11 cellular contexts compared by ENCODE assay signal in genomic region chr6:10882253-10882630, GRCh38. TPM values are rescaled to one million over a fixed set of nuclear protein-coding genes. Genes with fewer than 3 reads are reported as not detected.
DNase-seq lines count a peak whose midpoint lies in the region; FAIRE-seq and TF ChIP-seq lines count a peak whose summit lies in the region.
"Not testable (repeated sequence)": the region's sequence is repeated elsewhere in the genome, so short reads cannot be mapped to it uniquely, and the experiment has no call there.
"Had no signal": no experiment of that assay in that cellular context is flagged by ENCODE, and none has a peak within 500 bp of the region (broad histone marks: within the 10 kb centered on the region; RNA-seq: fewer than 3 reads in every experiment).

No MANE protein-coding gene starts in this region.

- POLR2A ChIA-PET in H1 (lab: Charles Lee; ENCODE audit: partially characterized antibody): interaction anchor here (0.5 kb wide), 1 partner anchor 497 kb away, joined by 5 read pairs; no protein-coding TSS in a partner anchor

- H3K4me3 ChIP-seq in H7 (ENCODE audit: insufficient read depth, low read depth, low read length): peak overlapping the region; percentile 35; the same call in 1 of the 2 replicates
- H3K4me3 ChIP-seq in NT2/D1 (ENCODE audit: insufficient read length, low read depth): peak overlapping the region; percentile 55
- peak overlapping the region; percentile 40 to 72 (median 56) for H3K4me3 ChIP-seq in H1 (ENCODE audit: extremely low read depth in 1 of 4, insufficient read depth in 2 of 4, low read depth in 3 of 4, low read length in 4 of 4)
- H3K4me3 ChIP-seq in iPS DF 6.9 (ENCODE audit: low read length): peak overlapping the region; percentile 50; the same call in 1 of the 2 replicates
- peak overlapping the region in 1 of 3 experiments; percentile 13 for H3K4me3 ChIP-seq in keratinocyte (ENCODE audit: control insufficient read depth in 2 of 3, extremely low read depth in 1 of 3, insufficient read depth in 2 of 3, low read depth in 1 of 3, low read length in 3 of 3)
- peak overlapping the region; percentile 20 for H3K4me3 ChIP-seq in smooth muscle cell

- H4K20me1 ChIP-seq in H1 (replicated peaks in 1 of 2; ENCODE audit: control insufficient read depth in 1 of 2, insufficient read depth in 2 of 2, low read length in 2 of 2); keratinocyte (ENCODE audit: control insufficient read depth, extremely low read depth, insufficient read depth, low read length); smooth muscle cell (ENCODE audit: low read depth): not testable (repeated sequence)

- not testable (repeated sequence) for H2BK120ac ChIP-seq in H1 (replicated peaks; ENCODE audit: low read depth, low read length)

- peaks cover 13% of the 10 kb centered on the region; the same call in 1 of the 2 replicates for H3K23me2 ChIP-seq in H1 (ENCODE audit: low read depth, low read length)

- dilution Hi-C loops in keratinocyte (cut with MboI; ENCODE audit: extremely low pct_ligation_motif_present, low sequenced_read_pairs): not testable (repeated sequence)

- H4K8ac ChIP-seq in H1 (ENCODE audit: extremely low read depth, insufficient read depth, low read length): not testable (repeated sequence)

- not testable (repeated sequence) for H2BK20ac ChIP-seq in H1 (ENCODE audit: low read length)

- 16% methylated on average over 14 of the region's 14 CpGs; no CpG with 5 or more reads in 1 of the 2 experiments for WGBS in H1 (ENCODE audit: extremely low coverage in 1 of 2, insufficient coverage in 1 of 2, insufficient read length in 1 of 2, insufficient replicate concordance in 2 of 2, low coverage in 1 of 2, low lambda C conversion rate in 2 of 2, missing lambda C conversion rate in 1 of 2), 2 experiments
- WGBS in iPS DF 6.9 (ENCODE audit: insufficient coverage, insufficient read length): no CpG with 5 or more reads among the region's 14 CpGs
- WGBS in smooth muscle cell (ENCODE audit: low lambda C conversion rate): 17% methylated on average over 14 of the region's 14 CpGs

- peaks cover 99% of the 10 kb centered on the region for H3K27me3 Mint-ChIP-seq in nephron progenitor cell (ENCODE audit: low read depth, poor library complexity)

- not testable (repeated sequence) for H3K27ac ChIP-seq in H1 (ENCODE audit: low read depth, low read length); iPS DF 6.9 (ENCODE audit: low read length); keratinocyte (ENCODE audit: control insufficient read depth, insufficient read depth, low read length); smooth muscle cell (ENCODE audit: low read depth)

- not testable (repeated sequence) for H3K79me2 ChIP-seq in H1 (ENCODE audit: control insufficient read depth in 1 of 2, insufficient read depth in 2 of 2, low read length in 2 of 2); keratinocyte (ENCODE audit: control insufficient read depth, insufficient read depth, low read length); smooth muscle cell (ENCODE audit: low read depth)

- not testable (repeated sequence) for TF ChIP-seq RAD21 in H1 (IDR thresholded peaks at IDR 0.05 in 1 of 2, conservative IDR thresholded peaks at IDR 0.05 in 1 of 2; ENCODE audit: low read depth in 2 of 2, low read length in 2 of 2)

- H2BK5ac ChIP-seq in H1 (ENCODE audit: low read depth, low read length): not testable (repeated sequence)

- CTCF ChIA-PET in H1 (lab: Charles Lee; ENCODE audit: partially characterized antibody): interaction anchor here (0.6 to 1.0 kb wide), 3 partner anchors 36 to 424 kb away, joined by 3 to 5 read pairs (median 3); no protein-coding TSS in a partner anchor

- H3K9me1 ChIP-seq in keratinocyte (ENCODE audit: control insufficient read depth, extremely low read depth, insufficient read depth, low read length): not testable (repeated sequence)

- not testable (repeated sequence) for H3K36me3 Mint-ChIP-seq in nephron progenitor cell (ENCODE audit: low read depth)

- H3K4me1 Mint-ChIP-seq in nephron progenitor cell: not testable (repeated sequence)

- not testable (repeated sequence) for H3K79me1 ChIP-seq in H1 (ENCODE audit: low read depth, low read length)

- H2AK5ac ChIP-seq in H1 (ENCODE audit: low read depth, low read length): not testable (repeated sequence)

- H3K4me1 ChIP-seq in NT2/D1 (ENCODE audit: insufficient read depth, insufficient read length); H1 (replicated peaks in 1 of 4; ENCODE audit: control insufficient read depth in 3 of 4, insufficient read depth in 4 of 4, low read length in 3 of 4); iPS DF 6.9 (ENCODE audit: control insufficient read depth, insufficient read depth, low read length); keratinocyte (ENCODE audit: control insufficient read depth, extremely low read depth, insufficient read depth, low read length): not testable (repeated sequence)
- peaks cover 13% of the 10 kb centered on the region for H3K4me1 ChIP-seq in smooth muscle cell (ENCODE audit: low read depth)

- not testable (repeated sequence) for H3K23ac ChIP-seq in H1 (ENCODE audit: insufficient read length)

- H3K4me2 ChIP-seq in H1 (ENCODE audit: insufficient read depth in 1 of 2, low read depth in 2 of 2, low read length in 2 of 2) (peak overlapping the region; percentile 80 to 98), keratinocyte (ENCODE audit: control insufficient read depth, extremely low read depth, insufficient read depth, low read depth, low read length) (peak overlapping the region; percentile 42), smooth muscle cell (peak overlapping the region; percentile 78)

- not testable (repeated sequence) for H3K56ac ChIP-seq in H1 (replicated peaks; ENCODE audit: insufficient read length, low read depth, low read length)

- not testable (repeated sequence) for H3K9me3 ChIP-seq in NT2/D1 (ENCODE audit: insufficient read depth, low read length); H1 (ENCODE audit: insufficient read depth in 2 of 2, low read depth in 1 of 2, low read length in 1 of 2); iPS DF 6.9 (ENCODE audit: control insufficient read depth, insufficient read depth, low read length); keratinocyte (ENCODE audit: control insufficient read depth, low read depth, low read length); smooth muscle cell (replicated peaks; ENCODE audit: low read depth)

- FAIRE-seq in H1 (lab: Jason Lieb, UNC); keratinocyte (lab: Jason Lieb, UNC): not testable (repeated sequence)

- not testable (repeated sequence) for DNase-seq in H7; NT2/D1 (ENCODE audit: low read depth, low spot score); H1 (ENCODE audit: low read depth in 1 of 2, low spot score in 2 of 2); iPS DF 6.9 (ENCODE audit: low read depth, low spot score); keratinocyte (ENCODE audit: low read depth, low spot score); nephron progenitor cell; smooth muscle cell (lab: John Stamatoyannopoulos, UW; ENCODE audit: unreplicated experiment)

- not testable (repeated sequence) for H2BK12ac ChIP-seq in H1 (ENCODE audit: low read depth, low read length)

- H3K27me3 ChIP-seq in H7 (ENCODE audit: control insufficient read depth, insufficient read depth, low read length) (peaks cover 67% of the 10 kb centered on the region), NT2/D1 (ENCODE audit: insufficient read depth, insufficient read length) (peaks cover 75% of the 10 kb centered on the region), H1 (replicated peaks in 1 of 4; ENCODE audit: control insufficient read depth in 3 of 4, extremely low read depth in 1 of 4, insufficient read depth in 3 of 4, low read length in 3 of 4) (peaks cover 21 to 60% (median 52%) of the 10 kb centered on the region in 4 experiments), iPS DF 6.9 (ENCODE audit: control insufficient read depth, insufficient read depth, low read length) (peaks cover 40% of the 10 kb centered on the region; the same call in 1 of the 2 replicates), keratinocyte (ENCODE audit: control insufficient read depth, extremely low read depth, insufficient read depth, low read length) (peaks cover 33% of the 10 kb centered on the region), smooth muscle cell (ENCODE audit: low read depth) (peaks cover 92% of the 10 kb centered on the region)

- H3K18ac ChIP-seq in H1 (ENCODE audit: extremely low read depth, low read length): peak overlapping the region; percentile 80; the same call in 1 of the 2 replicates

- H4K5ac ChIP-seq in H1 (ENCODE audit: insufficient read length, low read depth, low read length): not testable (repeated sequence)

- not testable (repeated sequence) for TF ChIP-seq POLR2A in H1 (IDR thresholded peaks at IDR 0.05; ENCODE audit: control extremely low read depth in 1 of 2, low read depth in 2 of 2, low read length in 2 of 2)

- H2BK15ac ChIP-seq in H1 (ENCODE audit: low read length): not testable (repeated sequence)

- H4K91ac ChIP-seq in H1 (replicated peaks; ENCODE audit: insufficient read length, low read length): not testable (repeated sequence)

- not testable (repeated sequence) for H2AFZ ChIP-seq in H1 (ENCODE audit: low read length); keratinocyte (ENCODE audit: control insufficient read depth, low read length); smooth muscle cell (ENCODE audit: low read depth)

- H3K9me3 Mint-ChIP-seq in nephron progenitor cell: peaks cover 12% of the 10 kb centered on the region

- not testable (repeated sequence) for H3K4ac ChIP-seq in H1 (replicated peaks; ENCODE audit: insufficient read length, low read depth, low read length)

- not testable (repeated sequence) for H3K27ac Mint-ChIP-seq in nephron progenitor cell

- H3K4me3 Mint-ChIP-seq in nephron progenitor cell: peak overlapping the region; percentile 54

- H3K36me3 ChIP-seq in H7 (replicated peaks; ENCODE audit: control insufficient read depth, insufficient read depth, low read length); NT2/D1 (ENCODE audit: insufficient read depth, insufficient read length, low read length); H1 (ENCODE audit: control insufficient read depth in 2 of 4, insufficient read depth in 4 of 4, low read length in 3 of 4); iPS DF 6.9 (ENCODE audit: control insufficient read depth, insufficient read depth, low read length); keratinocyte (ENCODE audit: control insufficient read depth in 2 of 2, extremely low read depth in 1 of 2, insufficient read depth in 2 of 2, low read length in 2 of 2); smooth muscle cell (ENCODE audit: low read depth): not testable (repeated sequence)

- not testable (repeated sequence) for TF ChIP-seq EP300 in H1 (IDR thresholded peaks at IDR 0.05; ENCODE audit: borderline replicate concordance in 1 of 2, low read depth in 2 of 2, low read length in 2 of 2)

- not testable (repeated sequence) for H3F3A ChIP-seq in smooth muscle cell (ENCODE audit: low read depth)

- not testable (repeated sequence) for H3K14ac ChIP-seq in H1 (ENCODE audit: insufficient read length)

- H3K9ac ChIP-seq in NT2/D1 (ENCODE audit: insufficient read length, low read depth): peak overlapping the region; percentile 50
- H3K9ac ChIP-seq in H1 (replicated peaks in 1 of 4; ENCODE audit: extremely low read depth in 1 of 4, low read depth in 3 of 4, low read length in 3 of 4); keratinocyte (ENCODE audit: control insufficient read depth, extremely low read depth, insufficient read depth, low read length); smooth muscle cell (ENCODE audit: low read depth): not testable (repeated sequence)

- TF ChIP-seq CTCF in H1 (IDR thresholded peaks at IDR 0.05; ENCODE audit: control extremely low read depth in 1 of 3, insufficient read depth in 1 of 3, low read depth in 1 of 3, low read length in 3 of 3); keratinocyte (optimal IDR thresholded peaks at IDR 0.05 in 1 of 3, IDR thresholded peaks at IDR 0.05 in 1 of 3, conservative IDR thresholded peaks at IDR 0.05 in 1 of 3; ENCODE audit: extremely low read depth in 1 of 3, insufficient read depth in 2 of 3, low read length in 3 of 3); nephron progenitor cell (IDR thresholded peaks at IDR 0.05); smooth muscle cell (IDR thresholded peaks at IDR 0.05; ENCODE audit: borderline replicate concordance, insufficient read depth, poor library complexity, severe bottlenecking): not testable (repeated sequence)

RNA-seq across cellular contexts. Expression of gene GCM2, which starts 0.4 kb away (rescaled TPM):
- not detected in 2 replicates for total RNA-seq in H7 (2014; rRNA removed; shearing (Covaris generic))
- total RNA-seq in H1 (2021; fragmentation: NEBNext Ultra II Directional; extraction: Animal tissue kit (Norgen Biotek cat#: 25700)): 0.17 TPM in 1 of 2 replicates, not detected in the other
- polyA plus RNA-seq in H1 (2011; rRNA removed) (0.09 and 0.14 TPM in 2 replicates), keratinocyte (not detected in 3 replicates), smooth muscle cell (0.13 TPM in 1 of 2 replicates, not detected in the other)
- 0.09 TPM for polyA plus RNA-seq in H1 (2011; cell fraction: cytosol; rRNA removed)
- polyA plus RNA-seq in H1 (2011; cell fraction: nucleus; rRNA removed): 0.09 TPM
- 0.07 to 0.13 TPM in 2 of 4 replicates, not detected in the others for polyA plus RNA-seq in H1 (2012, experiment 1 of 2)
- polyA plus RNA-seq in H1 (2012, experiment 2 of 2): 0.07 TPM
- 0.18 TPM for polyA plus RNA-seq in H1 (2013, experiment 1 of 2)
- polyA plus RNA-seq in H1 (2013, experiment 2 of 2): 0.20 TPM
- polyA minus RNA-seq in H1 (2011; rRNA and poly(A)+ RNA removed): not detected in 2 replicates
- not detected for polyA minus RNA-seq in H1 (2011; cell fraction: cytosol; rRNA and poly(A)+ RNA removed)
- not detected for polyA minus RNA-seq in H1 (2011; cell fraction: nucleus; rRNA and poly(A)+ RNA removed)
- polyA plus RNA-seq in keratinocyte (2011; ENCODE audit: low read depth): not detected
- polyA plus RNA-seq in keratinocyte (2011; cell fraction: cytosol; rRNA removed): not detected in 2 replicates
- not detected in 2 replicates for polyA plus RNA-seq in keratinocyte (2011; cell fraction: nucleus; rRNA removed)
- 0.06 TPM in 1 of 2 replicates, not detected in the other for polyA plus RNA-seq in keratinocyte (2012; ENCODE audit: low replicate concordance)
- polyA minus RNA-seq in keratinocyte: not detected in 3 replicates
- not detected for polyA minus RNA-seq in keratinocyte (2011; cell fraction: cytosol; rRNA and poly(A)+ RNA removed)
- not detected in 2 replicates for polyA minus RNA-seq in keratinocyte (2011; cell fraction: nucleus; rRNA and poly(A)+ RNA removed)
- total RNA-seq in smooth muscle cell: not detected in 2 replicates
- total RNA-seq: A172, Calu3, H4 had no signal
- polyA plus RNA-seq: BJ had no signal

RNA-seq across cellular contexts. Expression of gene SYCP2L, which starts 4.6 kb away (rescaled TPM):
- 0.38 and 0.63 TPM in 2 replicates for total RNA-seq in H7 (2014; rRNA removed; shearing (Covaris generic))
- 3.2 and 4.2 TPM in 2 replicates for total RNA-seq in H1 (2021; fragmentation: NEBNext Ultra II Directional; extraction: Animal tissue kit (Norgen Biotek cat#: 25700))
- polyA plus RNA-seq in H1 (2011; rRNA removed) (1.3 and 1.7 TPM in 2 replicates), keratinocyte (0.44 to 1.3 TPM (median 0.76 TPM) in 3 replicates), smooth muscle cell (0.74 and 0.86 TPM in 2 replicates)
- 4.1 TPM for polyA plus RNA-seq in H1 (2011; cell fraction: cytosol; rRNA removed)
- polyA plus RNA-seq in H1 (2011; cell fraction: nucleus; rRNA removed): 6.9 TPM
- 3.1 to 5.7 TPM (median 4.5 TPM) in 4 replicates for polyA plus RNA-seq in H1 (2012, experiment 1 of 2)
- polyA plus RNA-seq in H1 (2012, experiment 2 of 2): 0.31 TPM
- polyA plus RNA-seq in H1 (2013, experiment 1 of 2): 5.7 TPM
- polyA plus RNA-seq in H1 (2013, experiment 2 of 2): 5.9 TPM
- polyA minus RNA-seq in H1 (2011; rRNA and poly(A)+ RNA removed): 2.2 and 2.7 TPM in 2 replicates
- 2.4 TPM for polyA minus RNA-seq in H1 (2011; cell fraction: cytosol; rRNA and poly(A)+ RNA removed)
- 6.3 TPM for polyA minus RNA-seq in H1 (2011; cell fraction: nucleus; rRNA and poly(A)+ RNA removed)
- polyA plus RNA-seq in keratinocyte (2011; ENCODE audit: low read depth): 1.7 TPM
- 0.21 and 0.40 TPM in 2 replicates for polyA plus RNA-seq in keratinocyte (2011; cell fraction: cytosol; rRNA removed)
- 3.0 and 3.8 TPM in 2 replicates for polyA plus RNA-seq in keratinocyte (2011; cell fraction: nucleus; rRNA removed)
- polyA plus RNA-seq in keratinocyte (2012; ENCODE audit: low replicate concordance): 0.30 and 0.89 TPM in 2 replicates
- 0.80 to 0.86 TPM in 2 of 3 replicates, not detected in the other for polyA minus RNA-seq in keratinocyte
- not detected for polyA minus RNA-seq in keratinocyte (2011; cell fraction: cytosol; rRNA and poly(A)+ RNA removed)
- polyA minus RNA-seq in keratinocyte (2011; cell fraction: nucleus; rRNA and poly(A)+ RNA removed): 1.1 and 3.0 TPM in 2 replicates
- total RNA-seq in smooth muscle cell: 2.8 and 6.4 TPM in 2 replicates
- total RNA-seq: Calu3 had no signal

RNA-seq across cellular contexts. Expression of gene MAK, which starts 43.9 kb away (rescaled TPM):
- 0.07 TPM in 1 of 2 replicates, not detected in the other for total RNA-seq in H7 (2014; rRNA removed; shearing (Covaris generic))
- total RNA-seq in H1 (2021; fragmentation: NEBNext Ultra II Directional; extraction: Animal tissue kit (Norgen Biotek cat#: 25700)): 0.33 and 0.37 TPM in 2 replicates
- 0.03 and 0.08 TPM in 2 replicates for polyA plus RNA-seq in H1 (2011; rRNA removed)
- 0.09 TPM for polyA plus RNA-seq in H1 (2011; cell fraction: cytosol; rRNA removed)
- 0.07 TPM for polyA plus RNA-seq in H1 (2011; cell fraction: nucleus; rRNA removed)
- polyA plus RNA-seq in H1 (2012, experiment 1 of 2): 0.20 to 0.32 TPM (median 0.22 TPM) in 4 replicates
- 0.04 TPM for polyA plus RNA-seq in H1 (2012, experiment 2 of 2)
- 0.18 TPM for polyA plus RNA-seq in H1 (2013, experiment 1 of 2)
- 0.18 TPM for polyA plus RNA-seq in H1 (2013, experiment 2 of 2)
- 0.16 TPM in 1 of 2 replicates, not detected in the other for polyA minus RNA-seq in H1 (2011; rRNA and poly(A)+ RNA removed)
- polyA minus RNA-seq in H1 (2011; cell fraction: cytosol; rRNA and poly(A)+ RNA removed): not detected
- not detected for polyA minus RNA-seq in H1 (2011; cell fraction: nucleus; rRNA and poly(A)+ RNA removed)
- 0.02 to 0.03 TPM in 2 of 3 replicates, not detected in the other for polyA plus RNA-seq in keratinocyte
- not detected for polyA plus RNA-seq in keratinocyte (2011; ENCODE audit: low read depth)
- polyA plus RNA-seq in keratinocyte (2011; cell fraction: cytosol; rRNA removed): not detected in 2 replicates
- polyA plus RNA-seq in keratinocyte (2011; cell fraction: nucleus; rRNA removed): not detected in 2 replicates
- 0.11 TPM in 1 of 2 replicates, not detected in the other for polyA plus RNA-seq in keratinocyte (2012; ENCODE audit: low replicate concordance)
- polyA minus RNA-seq in keratinocyte: not detected in 3 replicates
- polyA minus RNA-seq in keratinocyte (2011; cell fraction: cytosol; rRNA and poly(A)+ RNA removed): not detected
- not detected in 2 replicates for polyA minus RNA-seq in keratinocyte (2011; cell fraction: nucleus; rRNA and poly(A)+ RNA removed)
- not detected in 2 replicates for total RNA-seq in smooth muscle cell
- 0.07 and 0.14 TPM in 2 replicates for polyA plus RNA-seq in smooth muscle cell
- total RNA-seq: A172 had no signal
- polyA plus RNA-seq: BJ had no signal
